In genomic region chr2:169715379-169716228, GRCh38 we compare ENCODE assay signal across 9 cellular contexts. TPM values are rescaled to one million over a fixed set of nuclear protein-coding genes. Genes with fewer than 3 reads are reported as not detected.
A peak's percentile ranks its signal among the peaks of the same experiment; 100 is the strongest.
DNase-seq lines count a peak whose midpoint lies in the region; ATAC-seq and TF ChIP-seq lines count a peak whose summit lies in the region.
"Had no signal": no experiment of that assay in that cellular context is flagged by ENCODE, and none has a peak within 500 bp of the region (broad histone marks: within the 10 kb centered on the region; RNA-seq: fewer than 3 reads in every experiment).

No MANE protein-coding gene starts in this region.

- TF ChIP-seq CTCF in foreskin fibroblast (IDR thresholded peaks at IDR 0.05; ENCODE audit: low read depth, low read length) (no peak), sigmoid colon (IDR thresholded peaks at IDR 0.05) (no peak)

- ATAC-seq in GM18873 (IDR thresholded peaks at IDR 0.05; ENCODE audit: low FRiP score, unreplicated experiment), result no peak

- no peak for TF ChIP-seq POLR2A in sigmoid colon (IDR thresholded peaks at IDR 0.05)

- no peak for TF ChIP-seq EP300 in sigmoid colon (IDR thresholded peaks at IDR 0.05)

- no peak overlapping the region for H3K4me3 Mint-ChIP-seq in CD4-positive, alpha-beta memory T cell

- WGBS in sigmoid colon, 2 donors, result 11 to 54% methylated on average over 17 of the region's 17 CpGs

- no peaks in the 10 kb centered on the region for H3K27me3 Mint-ChIP-seq in CD4-positive, alpha-beta memory T cell

- H3K4me1 Mint-ChIP-seq in CD4-positive, alpha-beta memory T cell, result no peaks in the 10 kb centered on the region

- no peaks in the 10 kb centered on the region for H3K36me3 Mint-ChIP-seq in CD4-positive, alpha-beta memory T cell

- H3K4me3 ChIP-seq in foreskin fibroblast (ENCODE audit: low read depth in 1 of 2, low read length in 2 of 2) (peak overlapping the region; percentile 7 to 43), sigmoid colon (peak overlapping the region; percentile 14 to 41 (median 36))
- no peak overlapping the region for H3K4me3 ChIP-seq in CD4-positive, alpha-beta memory T cell (ENCODE audit: low read length in 2 of 2)

- intact Hi-C loops in sigmoid colon (cut with DNase I), result no loop called here
- intact Hi-C loops in CD4-positive, alpha-beta memory T cell (cut with micrococcal nuclease), result no loop called here

- POLR2A ChIA-PET in CD4-positive, alpha-beta memory T cell (lab: Charles Lee; ENCODE audit: partially characterized antibody), result no interaction called here

- DNase-seq in ELR (ENCODE audit: low read depth) (peak; percentile 11), SK-N-DZ (ENCODE audit: low spot score) (peak; percentile 44), foreskin fibroblast (peak in 1 of 2 donors; percentile 57), sigmoid colon (peak; percentile 74), cortex of kidney (lab: John Stamatoyannopoulos, UW) (no peak)
- no peak for DNase-seq in CD4-positive, alpha-beta memory T cell
- DNase-seq in activated effector memory CD4-positive, alpha-beta T cell treated with anti-CD3 and anti-CD28 coated beads, Interleukin-2, amount 50 U/mL, for 16 hours, result no peak

- H3K9me3 Mint-ChIP-seq in CD4-positive, alpha-beta memory T cell, result peaks cover 0 to 3% (median 0%) of the 10 kb centered on the region in 8 donors

- H3K27me3 ChIP-seq in sigmoid colon, result no peaks in the 10 kb centered on the region
- H3K27me3 ChIP-seq in CD4-positive, alpha-beta memory T cell (ENCODE audit: insufficient read depth, low read length), result no peaks in the 10 kb centered on the region

- peaks cover 0 to 40% (median 30%) of the 10 kb centered on the region in 4 donors for H3K4me1 ChIP-seq in sigmoid colon
- no peaks in the 10 kb centered on the region for H3K4me1 ChIP-seq in CD4-positive, alpha-beta memory T cell (ENCODE audit: insufficient read depth, low read length)

- peak overlapping the region in 1 of 7 donors; percentile 47 for H3K27ac Mint-ChIP-seq in CD4-positive, alpha-beta memory T cell

- H3K36me3 ChIP-seq in sigmoid colon, result no peaks in the 10 kb centered on the region
- H3K36me3 ChIP-seq in CD4-positive, alpha-beta memory T cell (ENCODE audit: insufficient read depth, low read length), result no peaks in the 10 kb centered on the region

- no peaks in the 10 kb centered on the region for H3K9me3 ChIP-seq in sigmoid colon
- H3K9me3 ChIP-seq in CD4-positive, alpha-beta memory T cell (ENCODE audit: control insufficient read depth in 1 of 2, low read length in 2 of 2), result no peaks in the 10 kb centered on the region

- peak overlapping the region in 3 of 4 donors; percentile 63 to 74 (median 68) for H3K27ac ChIP-seq in sigmoid colon
- no peak overlapping the region for H3K27ac ChIP-seq in CD4-positive, alpha-beta memory T cell (ENCODE audit: low read depth, low read length)

- CTCF ChIA-PET in CD4-positive, alpha-beta memory T cell (lab: Charles Lee; ENCODE audit: partially characterized antibody), result no interaction called here

RNA-seq across cellular contexts. Expression of gene KLHL23, which starts 18.0 kb away (rescaled TPM):
- polyA plus RNA-seq in SK-N-DZ (2014; cell fraction: cytosol; rRNA removed), result 62.3 and 65.3 TPM in 2 replicates
- 19.6 and 36.5 TPM in 2 replicates for polyA plus RNA-seq in SK-N-DZ (2014; cell fraction: nucleus; rRNA removed)
- total RNA-seq in sigmoid colon, result 10 to 100 TPM; 59.5 to 66.0 (median 64.4) TPM
- 1 to 10 TPM; 4.1 to 4.8 (median 4.6) TPM for polyA plus RNA-seq in sigmoid colon
- total RNA-seq in CD4-positive, alpha-beta memory T cell, result 1 to 10 TPM; 1.0 to 2.0 TPM
- 1 to 10 TPM in 1 of 2 donors, under 1 TPM in 1; 0.98 to 1.3 TPM for polyA plus RNA-seq in CD4-positive, alpha-beta memory T cell

RNA-seq across cellular contexts. Expression of gene PHOSPHO2, which starts 21.3 kb away (rescaled TPM):
- 16.3 and 17.1 TPM in 2 replicates for polyA plus RNA-seq in SK-N-DZ (2014; cell fraction: cytosol; rRNA removed)
- 12.4 and 15.1 TPM in 2 replicates for polyA plus RNA-seq in SK-N-DZ (2014; cell fraction: nucleus; rRNA removed)
- 10 to 100 TPM in 2 of 4 donors, 1 to 10 TPM in 2; 5.8 to 19.9 (median 14.3) TPM for total RNA-seq in sigmoid colon
- polyA plus RNA-seq in sigmoid colon, result 10 to 100 TPM in 1 of 3 donors, 1 to 10 TPM in 2; 3.8 to 15.3 (median 6.6) TPM
- total RNA-seq in CD4-positive, alpha-beta memory T cell, result 1 to 10 TPM; 7.2 to 7.4 TPM
- polyA plus RNA-seq in CD4-positive, alpha-beta memory T cell, result 1 to 10 TPM; 2.9 to 7.2 TPM

RNA-seq across cellular contexts. Expression of gene CFAP210, which starts 21.4 kb away (rescaled TPM):
- polyA plus RNA-seq in SK-N-DZ (2014; cell fraction: cytosol; rRNA removed), result 0.07 and 0.09 TPM in 2 replicates
- 0.12 and 0.44 TPM in 2 replicates for polyA plus RNA-seq in SK-N-DZ (2014; cell fraction: nucleus; rRNA removed)
- total RNA-seq in sigmoid colon, result not detected
- under 1 TPM in 1 of 3 donors, not detected in 2; 0.04 TPM for polyA plus RNA-seq in sigmoid colon
- total RNA-seq in CD4-positive, alpha-beta memory T cell, result not detected
- not detected for polyA plus RNA-seq in CD4-positive, alpha-beta memory T cell
- total RNA-seq: chondrocyte had no signal

Comparison
In these comparisons a context has a peak if more than half of its experiments do, and no peak if none do; other contexts are left out.
1. DNase-seq: peak in ELR (single experiment), SK-N-DZ (single experiment) and sigmoid colon (single experiment); none in CD4-positive, alpha-beta memory T cell (0 of 5), cortex of kidney (single experiment) and activated effector memory CD4-positive, alpha-beta T cell treated with anti-CD3 and anti-CD28 coated beads, Interleukin-2, amount 50 U/mL, for 16 hours (single experiment).
2. H3K4me3 ChIP-seq: peak in foreskin fibroblast (2 of 2) and sigmoid colon (4 of 4); none in CD4-positive, alpha-beta memory T cell (0 of 2).
3. RNA of gene KLHL23, which starts 18.0 kb away (total RNA-seq): 59.5 to 66.0 TPM in sigmoid colon; 1.0 to 2.0 TPM in CD4-positive, alpha-beta memory T cell; every median in the first group is over 10 times any median in the second.